In the genomic region with DNA sequence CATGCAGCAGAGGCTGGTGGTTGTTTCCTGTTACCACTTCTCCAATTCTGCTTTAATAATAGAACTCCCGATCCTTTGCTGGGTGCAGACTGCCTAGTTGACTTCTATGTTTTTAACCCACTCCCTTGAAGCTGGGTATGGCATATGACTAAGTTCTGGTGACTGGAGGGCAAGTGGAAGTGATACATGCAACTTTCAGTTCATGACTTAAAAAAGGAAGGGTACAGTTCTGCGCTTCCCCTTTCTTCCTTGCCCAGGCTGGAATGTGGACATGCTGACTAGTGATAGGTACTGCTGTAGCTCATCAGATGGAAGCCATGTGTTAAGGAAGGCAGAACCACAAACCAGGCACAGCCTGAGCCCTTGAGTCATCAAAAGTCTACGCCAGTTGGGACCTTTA, we compare ENCODE assay signal across 10 cellular contexts. TPM values are rescaled to one million over a fixed set of nuclear protein-coding genes. Genes with fewer than 3 reads are reported as not detected.
DNase-seq lines count a peak whose midpoint lies in the region; ATAC-seq lines count a peak whose summit lies in the region.
"Had no signal": no experiment of that assay in that cellular context is flagged by ENCODE, and none has a peak within 500 bp of the region (broad histone marks: within the 10 kb centered on the region; RNA-seq: fewer than 3 reads in every experiment).

No MANE protein-coding gene starts in this region.

- ATAC-seq in HG02763 (IDR thresholded peaks at IDR 0.05; ENCODE audit: unreplicated experiment) (peak; percentile 44), HG02970 (IDR thresholded peaks at IDR 0.05; ENCODE audit: low FRiP score, unreplicated experiment) (no peak)
- peak; percentile 95 for ATAC-seq in activated T-helper 17 cell treated with anti-CD3 and anti-CD28 coated beads, Interleukin-2, amount 50 U/mL, for 72 hours (replicated peaks)
- peak; percentile 94 for ATAC-seq in naive thymus-derived CD4-positive, alpha-beta T cell

- no peak overlapping the region for H3K4me3 ChIP-seq in naive thymus-derived CD4-positive, alpha-beta T cell (ENCODE audit: low read length)

- H3K27me3 Mint-ChIP-seq in activated T-helper 17 cell treated with anti-CD3 and anti-CD28 coated beads, Interleukin-2, amount 50 U/mL, for 72 hours: no peaks in the 10 kb centered on the region
- H3K27me3 Mint-ChIP-seq in naive thymus-derived CD4-positive, alpha-beta T cell: peaks cover 0 to 4% (median 0%) of the 10 kb centered on the region in 5 donors

- DNase-seq in G401 (ENCODE audit: low spot score): peak; percentile 4
- no peak for DNase-seq in naive thymus-derived CD4-positive, alpha-beta T cell
- no peak for DNase-seq in NCI-H2227 treated with DMSO at 0.1 percent for 48 hours (lab: John Stamatoyannopoulos, UW)
- no peak for DNase-seq in AG08396 (ENCODE audit: low spot score)
- no peak for DNase-seq in activated naive CD4-positive, alpha-beta T cell treated with Interleukin-2 at 50 U/mL for 16 hours
- DNase-seq: brain microvascular endothelial cell, NCI-H69 had no signal

- CTCF ChIA-PET in naive thymus-derived CD4-positive, alpha-beta T cell (lab: Charles Lee): no interaction called here

- POLR2A ChIA-PET in naive thymus-derived CD4-positive, alpha-beta T cell (lab: Charles Lee): no interaction called here

- no peaks in the 10 kb centered on the region for H3K9me3 Mint-ChIP-seq in activated T-helper 17 cell treated with anti-CD3 and anti-CD28 coated beads, Interleukin-2, amount 50 U/mL, for 72 hours
- H3K9me3 Mint-ChIP-seq in naive thymus-derived CD4-positive, alpha-beta T cell: no peaks in the 10 kb centered on the region

- H3K4me1 Mint-ChIP-seq in activated T-helper 17 cell treated with anti-CD3 and anti-CD28 coated beads, Interleukin-2, amount 50 U/mL, for 72 hours: peaks cover 12% of the 10 kb centered on the region
- H3K4me1 Mint-ChIP-seq in naive thymus-derived CD4-positive, alpha-beta T cell: peaks cover 9 to 18% (median 15%) of the 10 kb centered on the region in 7 donors

- no peaks in the 10 kb centered on the region for H3K27me3 ChIP-seq in naive thymus-derived CD4-positive, alpha-beta T cell (ENCODE audit: control insufficient read depth in 2 of 2, insufficient read depth in 2 of 2, low read length in 2 of 2)
- H3K27me3 ChIP-seq: brain microvascular endothelial cell had no signal

- H3K4me1 ChIP-seq in naive thymus-derived CD4-positive, alpha-beta T cell (ENCODE audit: control insufficient read depth in 2 of 2, insufficient read depth in 2 of 2, low read length in 2 of 2): no peaks in the 10 kb centered on the region

- H3K27ac Mint-ChIP-seq in activated T-helper 17 cell treated with anti-CD3 and anti-CD28 coated beads, Interleukin-2, amount 50 U/mL, for 72 hours: no peak overlapping the region
- H3K27ac Mint-ChIP-seq in naive thymus-derived CD4-positive, alpha-beta T cell: no peak overlapping the region

- H3K4me3 Mint-ChIP-seq in activated T-helper 17 cell treated with anti-CD3 and anti-CD28 coated beads, Interleukin-2, amount 50 U/mL, for 72 hours: no peak overlapping the region
- H3K4me3 Mint-ChIP-seq in naive thymus-derived CD4-positive, alpha-beta T cell: no peak overlapping the region

- peaks cover 0 to 5% (median 0%) of the 10 kb centered on the region in 3 experiments for H3K36me3 ChIP-seq in naive thymus-derived CD4-positive, alpha-beta T cell (ENCODE audit: control insufficient read depth in 2 of 3, insufficient read depth in 3 of 3, low read length in 3 of 3)
- H3K36me3 ChIP-seq: brain microvascular endothelial cell had no signal

- no peak overlapping the region for H3K27ac ChIP-seq in naive thymus-derived CD4-positive, alpha-beta T cell (ENCODE audit: low read depth, low read length)
- H3K27ac ChIP-seq: brain microvascular endothelial cell had no signal

- H3K9me3 ChIP-seq in naive thymus-derived CD4-positive, alpha-beta T cell (ENCODE audit: control insufficient read depth in 2 of 3, low read length in 3 of 3): no peaks in the 10 kb centered on the region

- H3K36me3 Mint-ChIP-seq in activated T-helper 17 cell treated with anti-CD3 and anti-CD28 coated beads, Interleukin-2, amount 50 U/mL, for 72 hours (ENCODE audit: low read depth): peaks cover 3% of the 10 kb centered on the region
- H3K36me3 Mint-ChIP-seq in naive thymus-derived CD4-positive, alpha-beta T cell: peaks cover 0 to 3% (median 0%) of the 10 kb centered on the region in 5 donors

- in situ Hi-C loops in G401 (cut with HindIII; ENCODE audit: low sequenced_read_pairs): no loop called here

- intact Hi-C loops in naive thymus-derived CD4-positive, alpha-beta T cell (cut with micrococcal nuclease): no loop called here

RNA-seq across cellular contexts. Expression of gene A2M, which starts 2.4 kb away (rescaled TPM):
- total RNA-seq in G401 (2014; rRNA removed; shearing (Covaris generic)): not detected in 2 replicates
- under 1 TPM; 0.26 to 0.28 TPM for total RNA-seq in activated T-helper 17 cell treated with anti-CD3 and anti-CD28 coated beads, Interleukin-2, amount 50 U/mL, for 72 hours
- 1 to 10 TPM in 2 of 5 experiments, under 1 TPM in 1, not detected in 2; 0.12 to 4.9 (median 3.0) TPM for total RNA-seq in naive thymus-derived CD4-positive, alpha-beta T cell
- polyA plus RNA-seq in naive thymus-derived CD4-positive, alpha-beta T cell: under 1 TPM in 1 of 2 donors, not detected in 1; 0.08 TPM
